19 cellular contexts compared by ENCODE assay signal in genomic region chr2:230734247-230735175, GRCh38. TPM values are rescaled to one million over a fixed set of nuclear protein-coding genes. Genes with fewer than 3 reads are reported as not detected.
A peak's percentile ranks its signal among the peaks of the same experiment; 100 is the strongest.
DNase-seq lines count a peak whose midpoint lies in the region; ATAC-seq and TF ChIP-seq lines count a peak whose summit lies in the region.
"Had no signal": no experiment of that assay in that cellular context is flagged by ENCODE, and none has a peak within 500 bp of the region (broad histone marks: within the 10 kb centered on the region; RNA-seq: fewer than 3 reads in every experiment).

No MANE protein-coding gene starts in this region.

- intact Hi-C loops in activated CD4-positive, alpha-beta memory T cell treated with anti-CD3 and anti-CD28 coated beads for 36 hours (cut with micrococcal nuclease), result loop anchor here (5.0 kb wide), 1 partner anchor 38 kb away; no protein-coding TSS in a partner anchor
- intact Hi-C loops in gastrocnemius medialis (cut with DNase I; ENCODE audit: low total_unique reads), result no loop called here

- no peak for ATAC-seq in RWPE2 (ENCODE audit: low read depth)
- ATAC-seq in effector memory CD8-positive, alpha-beta T cell (replicated peaks), result no peak
- ATAC-seq in gastrocnemius medialis, result no peak
- ATAC-seq: esophagus mucosa, Panc1, SK-N-SH treated with all-trans-retinoic acid at 6 μM for 48 hours had no signal

- no peaks in the 10 kb centered on the region for H3K9me3 ChIP-seq in RWPE2 (ENCODE audit: severe bottlenecking)
- no peaks in the 10 kb centered on the region for H3K9me3 ChIP-seq in gastrocnemius medialis
- H3K9me3 ChIP-seq: breast epithelium had no signal

- H3K27ac ChIP-seq in RWPE2 (ENCODE audit: poor library complexity, severe bottlenecking), result peak overlapping the region; percentile 2
- peak overlapping the region in 3 of 4 donors; percentile 37 to 53 (median 44) for H3K27ac ChIP-seq in gastrocnemius medialis
- H3K27ac ChIP-seq: breast epithelium had no signal

- H3K36me3 Mint-ChIP-seq in activated CD4-positive, alpha-beta memory T cell treated with anti-CD3 and anti-CD28 coated beads, Interleukin-2, amount 10 ng/mL, durations not matched to agents 7 days and 5 days (ENCODE audit: low read depth), result peaks cover 55% of the 10 kb centered on the region
- H3K36me3 Mint-ChIP-seq in activated CD4-positive, alpha-beta memory T cell treated with anti-CD3 and anti-CD28 coated beads for 36 hours, result peaks cover 9% of the 10 kb centered on the region
- peaks cover 3% of the 10 kb centered on the region for H3K36me3 Mint-ChIP-seq in effector memory CD8-positive, alpha-beta T cell (ENCODE audit: insufficient read depth)

- POLR2A ChIA-PET in activated CD4-positive, alpha-beta memory T cell treated with anti-CD3 and anti-CD28 coated beads, Interleukin-2, amount 10 ng/mL, durations not matched to agents 7 days and 5 days (lab: Charles Lee), result interaction anchor here (1.2 to 1.3 kb wide), 2 partner anchors 10 to 12 kb away, joined by 3 read pairs; no protein-coding TSS in a partner anchor
- POLR2A ChIA-PET in activated CD4-positive, alpha-beta memory T cell treated with anti-CD3 and anti-CD28 coated beads for 36 hours (lab: Charles Lee), result no interaction called here

- no peak for TF ChIP-seq POLR2A in gastrocnemius medialis (IDR thresholded peaks at IDR 0.05)

- H3K27me3 ChIP-seq in RWPE2 (ENCODE audit: insufficient read depth, poor library complexity, severe bottlenecking) (no peaks in the 10 kb centered on the region), gastrocnemius medialis (no peaks in the 10 kb centered on the region)
- H3K27me3 ChIP-seq: breast epithelium had no signal

- H3K9me3 Mint-ChIP-seq in activated CD4-positive, alpha-beta memory T cell treated with anti-CD3 and anti-CD28 coated beads, Interleukin-2, amount 10 ng/mL, durations not matched to agents 7 days and 5 days, result no peaks in the 10 kb centered on the region
- H3K9me3 Mint-ChIP-seq in activated CD4-positive, alpha-beta memory T cell treated with anti-CD3 and anti-CD28 coated beads for 36 hours, result no peaks in the 10 kb centered on the region
- H3K9me3 Mint-ChIP-seq in effector memory CD8-positive, alpha-beta T cell, result no peaks in the 10 kb centered on the region

- CTCF ChIA-PET in activated CD4-positive, alpha-beta memory T cell treated with anti-CD3 and anti-CD28 coated beads, Interleukin-2, amount 10 ng/mL, durations not matched to agents 7 days and 5 days (lab: Charles Lee), result interaction anchor here (0.7 kb wide), 1 partner anchor 12 kb away, joined by 3 read pairs; no protein-coding TSS in a partner anchor
- CTCF ChIA-PET in activated CD4-positive, alpha-beta memory T cell treated with anti-CD3 and anti-CD28 coated beads for 36 hours (lab: Charles Lee), result no interaction called here

- H3K4me1 ChIP-seq in RWPE2 (ENCODE audit: insufficient read depth, poor library complexity, severe bottlenecking), result peaks cover 39% of the 10 kb centered on the region
- peaks cover 58 to 69% of the 10 kb centered on the region in 2 donors for H3K4me1 ChIP-seq in gastrocnemius medialis

- H3K4me3 Mint-ChIP-seq in activated CD4-positive, alpha-beta memory T cell treated with anti-CD3 and anti-CD28 coated beads, Interleukin-2, amount 10 ng/mL, durations not matched to agents 7 days and 5 days, result no peak overlapping the region
- H3K4me3 Mint-ChIP-seq in activated CD4-positive, alpha-beta memory T cell treated with anti-CD3 and anti-CD28 coated beads for 36 hours, result no peak overlapping the region
- peak overlapping the region; percentile 13 to 21 for H3K4me3 Mint-ChIP-seq in effector memory CD8-positive, alpha-beta T cell

- H3K36me3 ChIP-seq in RWPE2 (ENCODE audit: low read depth) (peaks cover 23% of the 10 kb centered on the region), gastrocnemius medialis (no peaks in the 10 kb centered on the region)
- H3K36me3 ChIP-seq: breast epithelium had no signal

- H3K4me3 ChIP-seq in RWPE2 (ENCODE audit: severe bottlenecking) (no peak overlapping the region), gastrocnemius medialis (no peak overlapping the region)
- H3K4me3 ChIP-seq: breast epithelium had no signal

- H3K4me1 Mint-ChIP-seq in activated CD4-positive, alpha-beta memory T cell treated with anti-CD3 and anti-CD28 coated beads, Interleukin-2, amount 10 ng/mL, durations not matched to agents 7 days and 5 days, result peaks cover 76% of the 10 kb centered on the region
- peaks cover 78% of the 10 kb centered on the region for H3K4me1 Mint-ChIP-seq in activated CD4-positive, alpha-beta memory T cell treated with anti-CD3 and anti-CD28 coated beads for 36 hours (ENCODE audit: low read depth)
- H3K4me1 Mint-ChIP-seq in effector memory CD8-positive, alpha-beta T cell (ENCODE audit: low read depth in 2 of 2), result peaks cover 50 to 68% of the 10 kb centered on the region in 2 donors

- TF ChIP-seq CTCF in RWPE2 (IDR thresholded peaks at IDR 0.05; ENCODE audit: poor library complexity, severe bottlenecking), result no peak
- TF ChIP-seq CTCF in gastrocnemius medialis (IDR thresholded peaks at IDR 0.05 in 4 of 5, conservative IDR thresholded peaks at IDR 0.05 in 1 of 5), result no peak

- in situ Hi-C loops in gastrocnemius medialis (cut with MboI; ENCODE audit: low sequenced_read_pairs in 4 of 4), result no loop called here

- H3K27me3 Mint-ChIP-seq in activated CD4-positive, alpha-beta memory T cell treated with anti-CD3 and anti-CD28 coated beads, Interleukin-2, amount 10 ng/mL, durations not matched to agents 7 days and 5 days, result no peaks in the 10 kb centered on the region
- no peaks in the 10 kb centered on the region for H3K27me3 Mint-ChIP-seq in activated CD4-positive, alpha-beta memory T cell treated with anti-CD3 and anti-CD28 coated beads for 36 hours
- H3K27me3 Mint-ChIP-seq in effector memory CD8-positive, alpha-beta T cell, result no peaks in the 10 kb centered on the region

- no peak for DNase-seq in activated CD4-positive, alpha-beta memory T cell treated with anti-CD3 and anti-CD28 coated beads, Interleukin-2, amount 10 ng/mL, durations not matched to agents 7 days and 5 days
- DNase-seq in activated CD4-positive, alpha-beta memory T cell treated with anti-CD3 and anti-CD28 coated beads for 36 hours, result no peak
- no peak for DNase-seq in RWPE2 (ENCODE audit: low spot score)
- DNase-seq in effector memory CD8-positive, alpha-beta T cell, result no peak
- DNase-seq in gastrocnemius medialis, result no peak
- no peak for DNase-seq in DMS79 (lab: John Stamatoyannopoulos, UW)
- no peak for DNase-seq in NCI-H748 (lab: John Stamatoyannopoulos, UW; ENCODE audit: unreplicated experiment)
- DNase-seq in NCI-H510A treated with DMSO at 0.1 percent for 48 hours (lab: John Stamatoyannopoulos, UW), result no peak
- DNase-seq: activated naive CD4-positive, alpha-beta T cell treated with Interleukin-2 at 50 U/mL for 16 hours; dermis blood vessel endothelial cell; glutamatergic neuron; Karpas-422; NCI-H1105; retina; stimulated activated naive CD4-positive, alpha-beta T cell had no signal

- peak overlapping the region; percentile 30 for H3K27ac Mint-ChIP-seq in activated CD4-positive, alpha-beta memory T cell treated with anti-CD3 and anti-CD28 coated beads, Interleukin-2, amount 10 ng/mL, durations not matched to agents 7 days and 5 days
- H3K27ac Mint-ChIP-seq in activated CD4-positive, alpha-beta memory T cell treated with anti-CD3 and anti-CD28 coated beads for 36 hours, result no peak overlapping the region
- peak overlapping the region; percentile 41 to 67 for H3K27ac Mint-ChIP-seq in effector memory CD8-positive, alpha-beta T cell

RNA-seq across cellular contexts. Expression of gene CAB39, which starts 21.9 kb away (rescaled TPM):
- total RNA-seq in activated CD4-positive, alpha-beta memory T cell treated with anti-CD3 and anti-CD28 coated beads, Interleukin-2, amount 10 ng/mL, durations not matched to agents 7 days and 5 days, result 100 to 1,000 TPM; 156 to 161 TPM
- total RNA-seq in activated CD4-positive, alpha-beta memory T cell treated with anti-CD3 and anti-CD28 coated beads for 36 hours, result 100 to 1,000 TPM; 128 to 129 TPM
- 100 to 1,000 TPM in 3 of 4 donors, 10 to 100 TPM in 1; 93.9 to 211 (median 133) TPM for total RNA-seq in gastrocnemius medialis

Comparison
In these comparisons a context has a peak if more than half of its experiments do, and no peak if none do; other contexts are left out.
1. H3K4me3 Mint-ChIP-seq: peak in effector memory CD8-positive, alpha-beta T cell (2 of 2); none in activated CD4-positive, alpha-beta memory T cell treated with anti-CD3 and anti-CD28 coated beads, Interleukin-2, amount 10 ng/mL, durations not matched to agents 7 days and 5 days (single experiment) and activated CD4-positive, alpha-beta memory T cell treated with anti-CD3 and anti-CD28 coated beads for 36 hours (single experiment).